10 cellular contexts compared by ENCODE assay signal in the genomic region with DNA sequence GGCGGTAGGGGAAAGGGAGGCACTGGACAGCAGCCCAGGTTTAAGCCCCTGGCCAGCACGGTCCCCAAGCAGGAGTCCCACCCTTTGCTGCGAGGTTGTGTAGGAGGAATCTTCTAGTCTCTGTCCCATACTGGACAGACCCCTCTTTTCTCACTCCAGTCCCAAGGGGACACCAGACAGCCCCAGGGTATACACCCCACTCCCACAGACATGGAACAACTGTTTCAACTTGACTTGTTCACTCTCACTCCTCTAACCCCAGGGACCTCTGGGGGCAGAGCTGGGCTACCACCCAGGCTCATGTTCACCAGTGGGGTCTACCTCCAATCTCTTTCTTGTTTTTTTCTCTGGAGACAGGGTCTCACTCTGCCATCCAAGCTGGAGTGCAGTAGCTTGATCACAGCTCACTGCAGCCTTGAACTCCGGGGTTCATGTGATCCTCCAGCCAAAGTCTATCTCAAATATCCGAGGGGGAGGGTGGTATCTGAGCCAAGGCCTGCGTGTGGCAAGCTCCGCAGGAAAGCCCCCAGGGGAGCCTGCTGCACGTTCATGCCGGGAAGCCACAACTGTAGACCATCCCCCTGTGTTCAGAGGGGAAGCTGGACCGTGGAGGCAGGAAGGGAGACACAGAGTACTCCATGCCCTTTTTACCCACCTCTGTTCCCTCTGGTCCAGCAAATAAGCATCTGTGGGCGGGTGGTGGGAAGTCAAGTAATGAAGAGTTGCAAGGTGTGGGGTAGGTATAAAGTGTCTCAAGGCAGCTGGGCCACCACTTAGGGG. TPM values are rescaled to one million over a fixed set of nuclear protein-coding genes. Genes with fewer than 3 reads are reported as not detected.
A peak's percentile ranks its signal among the peaks of the same experiment; 100 is the strongest.
DNase-seq lines count a peak whose midpoint lies in the region; ATAC-seq and TF ChIP-seq lines count a peak whose summit lies in the region.
"Had no signal": no experiment of that assay in that cellular context is flagged by ENCODE, and none has a peak within 500 bp of the region (broad histone marks: within the 10 kb centered on the region; RNA-seq: fewer than 3 reads in every experiment).

No MANE protein-coding gene starts in this region.

- no peak for TF ChIP-seq CTCF in WERI-Rb-1 (IDR thresholded peaks at IDR 0.05; ENCODE audit: low read depth, low read length)

- CTCF ChIA-PET in activated CD4-positive, alpha-beta memory T cell treated with anti-CD3 and anti-CD28 coated beads, Interleukin-2, amount 10 ng/mL, durations not matched to agents 7 days and 5 days (lab: Charles Lee), result interaction anchor here (1.1 to 3.2 kb wide), 3 partner anchors 9 to 65 kb away, joined by 3 to 22 read pairs (median 9); no protein-coding TSS in a partner anchor

- H3K27ac ChIP-seq in iPS-18a (ENCODE audit: low read length), result no peak overlapping the region
- H3K27ac ChIP-seq in substantia nigra (ENCODE audit: low read depth, low read length, poor library complexity, severe bottlenecking), result peak overlapping the region; percentile 49
- H3K27ac ChIP-seq in caudate nucleus (ENCODE audit: low read depth, low read length), result no peak overlapping the region
- no peak overlapping the region for H3K27ac ChIP-seq in WERI-Rb-1

- no peak overlapping the region for H3K9ac ChIP-seq in iPS-18a (ENCODE audit: low read length)

- no peak for ATAC-seq in activated T-cell treated with anti-CD3 and anti-CD28 coated beads, Interleukin-2, amount 50 U/mL, for 72 hours (replicated peaks in 1 of 2)

- H3K4me1 Mint-ChIP-seq in activated T-cell treated with anti-CD3 and anti-CD28 coated beads, Interleukin-2, amount 50 U/mL, for 72 hours (ENCODE audit: low read depth), result peaks cover 32% of the 10 kb centered on the region
- peaks cover 34% of the 10 kb centered on the region for H3K4me1 Mint-ChIP-seq in activated CD4-positive, alpha-beta memory T cell treated with anti-CD3 and anti-CD28 coated beads, Interleukin-2, amount 10 ng/mL, durations not matched to agents 7 days and 5 days

- POLR2A ChIA-PET in activated CD4-positive, alpha-beta memory T cell treated with anti-CD3 and anti-CD28 coated beads, Interleukin-2, amount 10 ng/mL, durations not matched to agents 7 days and 5 days (lab: Charles Lee), result interaction anchor here (0.6 kb wide), 1 partner anchor 856 kb away, joined by 4 read pairs; no protein-coding TSS in a partner anchor

- no peaks in the 10 kb centered on the region for H3K36me3 Mint-ChIP-seq in activated T-cell treated with anti-CD3 and anti-CD28 coated beads, Interleukin-2, amount 50 U/mL, for 72 hours (ENCODE audit: insufficient read depth in 2 of 2)
- peaks cover 13% of the 10 kb centered on the region for H3K36me3 Mint-ChIP-seq in activated CD4-positive, alpha-beta memory T cell treated with anti-CD3 and anti-CD28 coated beads, Interleukin-2, amount 10 ng/mL, durations not matched to agents 7 days and 5 days (ENCODE audit: low read depth)

- no peaks in the 10 kb centered on the region for H3K9me3 Mint-ChIP-seq in activated T-cell treated with anti-CD3 and anti-CD28 coated beads, Interleukin-2, amount 50 U/mL, for 72 hours
- H3K9me3 Mint-ChIP-seq in activated CD4-positive, alpha-beta memory T cell treated with anti-CD3 and anti-CD28 coated beads, Interleukin-2, amount 10 ng/mL, durations not matched to agents 7 days and 5 days, result no peaks in the 10 kb centered on the region

- H3K9me3 ChIP-seq in iPS-18a (ENCODE audit: control insufficient read depth, low read depth, low read length), result no peaks in the 10 kb centered on the region
- H3K9me3 ChIP-seq in WERI-Rb-1 (ENCODE audit: severe bottlenecking), result peaks cover 7% of the 10 kb centered on the region

- DNase-seq in activated T-cell treated with anti-CD3 and anti-CD28 coated beads, Interleukin-2, amount 50 U/mL, for 72 hours, result no peak
- DNase-seq in activated T-cell treated with anti-CD3 and anti-CD28 coated beads for 4 hours (no peak), substantia nigra (lab: John Stamatoyannopoulos, UW) (no peak), MV-4-11 (lab: John Stamatoyannopoulos, UW) (no peak), caudate nucleus (lab: John Stamatoyannopoulos, UW) (no peak), WERI-Rb-1 (no peak)
- no peak for DNase-seq in activated CD4-positive, alpha-beta memory T cell treated with anti-CD3 and anti-CD28 coated beads, Interleukin-2, amount 10 ng/mL, durations not matched to agents 7 days and 5 days
- DNase-seq: activated CD4-positive, CD25-positive, alpha-beta regulatory T cell treated with anti-CD3 and anti-CD28 coated beads, Interleukin-2, amount 50 U/mL, for 72 hours; NCI-H187 treated with DMSO at 0.1 percent for 48 hours had no signal

- no peaks in the 10 kb centered on the region for H3K27me3 Mint-ChIP-seq in activated T-cell treated with anti-CD3 and anti-CD28 coated beads, Interleukin-2, amount 50 U/mL, for 72 hours (ENCODE audit: low read depth)
- H3K27me3 Mint-ChIP-seq in activated CD4-positive, alpha-beta memory T cell treated with anti-CD3 and anti-CD28 coated beads, Interleukin-2, amount 10 ng/mL, durations not matched to agents 7 days and 5 days, result peaks cover under 1% of the 10 kb centered on the region

- H3K36me3 ChIP-seq in iPS-18a (ENCODE audit: control insufficient read depth, low read depth, low read length), result peaks cover 23% of the 10 kb centered on the region
- peaks cover 55% of the 10 kb centered on the region for H3K36me3 ChIP-seq in WERI-Rb-1

- no peak overlapping the region for H3K27ac Mint-ChIP-seq in activated T-cell treated with anti-CD3 and anti-CD28 coated beads, Interleukin-2, amount 50 U/mL, for 72 hours
- H3K27ac Mint-ChIP-seq in activated CD4-positive, alpha-beta memory T cell treated with anti-CD3 and anti-CD28 coated beads, Interleukin-2, amount 10 ng/mL, durations not matched to agents 7 days and 5 days, result peak overlapping the region; percentile 16

- peak overlapping the region; percentile 27 for H3K4me3 ChIP-seq in iPS-18a (ENCODE audit: low read length)
- H3K4me3 ChIP-seq in WERI-Rb-1 (ENCODE audit: low read depth, low read length), result no peak overlapping the region

- H3K27me3 ChIP-seq in iPS-18a (ENCODE audit: control insufficient read depth, insufficient read depth, low read length), result peaks cover 10% of the 10 kb centered on the region
- H3K27me3 ChIP-seq in WERI-Rb-1 (ENCODE audit: insufficient read depth, low read depth, severe bottlenecking), result no peaks in the 10 kb centered on the region

- H3K4me3 Mint-ChIP-seq in activated T-cell treated with anti-CD3 and anti-CD28 coated beads, Interleukin-2, amount 50 U/mL, for 72 hours, result peak overlapping the region; percentile 80 to 99
- H3K4me3 Mint-ChIP-seq in activated CD4-positive, alpha-beta memory T cell treated with anti-CD3 and anti-CD28 coated beads, Interleukin-2, amount 10 ng/mL, durations not matched to agents 7 days and 5 days, result peak overlapping the region; percentile 78

- H3K4me1 ChIP-seq in iPS-18a (ENCODE audit: control insufficient read depth, low read depth, low read length), result peaks cover 5% of the 10 kb centered on the region

RNA-seq across cellular contexts. Expression of a gene that starts 1.8 kb away (rescaled TPM):
- 10 to 100 TPM; 23.5 to 27.5 TPM for total RNA-seq in activated T-cell treated with anti-CD3 and anti-CD28 coated beads, Interleukin-2, amount 50 U/mL, for 72 hours
- 10 to 100 TPM; 35.6 to 38.1 TPM for total RNA-seq in activated CD4-positive, alpha-beta memory T cell treated with anti-CD3 and anti-CD28 coated beads, Interleukin-2, amount 10 ng/mL, durations not matched to agents 7 days and 5 days

RNA-seq across cellular contexts. Expression of a gene that starts 23.5 kb away (rescaled TPM):
- not detected for total RNA-seq in activated T-cell treated with anti-CD3 and anti-CD28 coated beads, Interleukin-2, amount 50 U/mL, for 72 hours
- total RNA-seq in activated CD4-positive, alpha-beta memory T cell treated with anti-CD3 and anti-CD28 coated beads, Interleukin-2, amount 10 ng/mL, durations not matched to agents 7 days and 5 days, result not detected

RNA-seq across cellular contexts. Expression of a gene that starts 34.3 kb away (rescaled TPM):
- total RNA-seq in activated T-cell treated with anti-CD3 and anti-CD28 coated beads, Interleukin-2, amount 50 U/mL, for 72 hours, result 10 to 100 TPM; 72.9 to 81.4 TPM
- 10 to 100 TPM; 91.3 to 94.1 TPM for total RNA-seq in activated CD4-positive, alpha-beta memory T cell treated with anti-CD3 and anti-CD28 coated beads, Interleukin-2, amount 10 ng/mL, durations not matched to agents 7 days and 5 days

RNA-seq across cellular contexts. Expression of a gene that starts 57.7 kb away (rescaled TPM):
- 10 to 100 TPM in 1 of 2 donors, 1 to 10 TPM in 1; 9.7 to 11.2 TPM for total RNA-seq in activated T-cell treated with anti-CD3 and anti-CD28 coated beads, Interleukin-2, amount 50 U/mL, for 72 hours
- total RNA-seq in activated CD4-positive, alpha-beta memory T cell treated with anti-CD3 and anti-CD28 coated beads, Interleukin-2, amount 10 ng/mL, durations not matched to agents 7 days and 5 days, result 10 to 100 TPM; 21.3 to 22.2 TPM

RNA-seq across cellular contexts. Expression of a gene that starts 58.6 kb away (rescaled TPM):
- total RNA-seq in activated T-cell treated with anti-CD3 and anti-CD28 coated beads, Interleukin-2, amount 50 U/mL, for 72 hours, result 10 to 100 TPM; 11.9 to 17.9 TPM
- total RNA-seq in activated CD4-positive, alpha-beta memory T cell treated with anti-CD3 and anti-CD28 coated beads, Interleukin-2, amount 10 ng/mL, durations not matched to agents 7 days and 5 days, result 10 to 100 TPM; 12.0 to 14.1 TPM
